8 cellular contexts compared by ENCODE assay signal in genomic region chr14:64510825-64511679, GRCh38. TPM values are rescaled to one million over a fixed set of nuclear protein-coding genes. Genes with fewer than 3 reads are reported as not detected.
DNase-seq lines count a peak whose midpoint lies in the region; ATAC-seq and TF ChIP-seq lines count a peak whose summit lies in the region.

No MANE protein-coding gene starts in this region.

- H3K4me3 Mint-ChIP-seq in activated naive CD8-positive, alpha-beta T cell: peak overlapping the region; percentile 65
- H3K4me3 Mint-ChIP-seq in glutamatergic neuron (ENCODE audit: unreplicated experiment): no peak overlapping the region

- no peak for ATAC-seq in HG02885 (IDR thresholded peaks at IDR 0.05; ENCODE audit: poor library complexity, unreplicated experiment)
- ATAC-seq in HG02610 (IDR thresholded peaks at IDR 0.05; ENCODE audit: unreplicated experiment): no peak

- peaks cover 86% of the 10 kb centered on the region for H3K4me1 Mint-ChIP-seq in activated naive CD8-positive, alpha-beta T cell (ENCODE audit: low read depth)
- H3K4me1 Mint-ChIP-seq in glutamatergic neuron (ENCODE audit: low read depth, unreplicated experiment): peaks cover 24% of the 10 kb centered on the region

- POLR2A ChIA-PET in GM10248 (lab: Yijun Ruan, JAX) (interaction anchor here (0.7 to 1.2 kb wide), 2 partner anchors 19 to 29 kb away, joined by 3 read pairs; partner anchors contain the start of gene HSPA2), SK-N-SH (lab: Yijun Ruan, JAX) (interaction anchor here (1.0 kb wide), 1 partner anchor 29 kb away, joined by 5 read pairs; the partner anchor contains the start of gene HSPA2)

- WGBS in SK-N-SH (ENCODE audit: low lambda C conversion rate): 26% methylated on average over 4 of the region's 4 CpGs

- intact Hi-C loops in posterior cingulate gyrus (cut with DNase I): loop anchor here (2.0 kb wide), 1 partner anchor 170 kb away; no protein-coding TSS in a partner anchor

- H4K20me1 ChIP-seq in SK-N-SH (ENCODE audit: insufficient read depth): peaks cover 92% of the 10 kb centered on the region

- TF ChIP-seq EP300 in SK-N-SH (IDR thresholded peaks at IDR 0.05; ENCODE audit: borderline replicate concordance in 1 of 2, low read depth in 1 of 2, low read length in 1 of 2): no peak

- no peak overlapping the region for H3K9ac ChIP-seq in SK-N-SH

- H3K36me3 Mint-ChIP-seq in activated naive CD8-positive, alpha-beta T cell: no peaks in the 10 kb centered on the region
- H3K36me3 Mint-ChIP-seq in glutamatergic neuron (ENCODE audit: unreplicated experiment): no peaks in the 10 kb centered on the region

- peak; percentile 89 for TF ChIP-seq CTCF in GM10248 (IDR thresholded peaks at IDR 0.05; ENCODE audit: control extremely low read depth, extremely low read depth, low read depth, missing control alignments)
- peak; percentile 94 for TF ChIP-seq CTCF in SK-N-SH (IDR thresholded peaks at IDR 0.05)
- TF ChIP-seq CTCF in glutamatergic neuron (IDR thresholded peaks at IDR 0.05; ENCODE audit: partially characterized antibody, unreplicated experiment): peak; percentile 92

- no peak overlapping the region for H3K4me2 ChIP-seq in SK-N-SH

- H3F3A ChIP-seq in SK-N-SH (replicated peaks; ENCODE audit: insufficient read depth): peaks cover 5% of the 10 kb centered on the region

- TF ChIP-seq RAD21 in SK-N-SH (IDR thresholded peaks at IDR 0.05; ENCODE audit: low read length): peak; percentile 72

- DNase-seq in GM10248 (ENCODE audit: extremely low spot score) (peak; percentile 31), NCI-H1048 (lab: John Stamatoyannopoulos, UW) (peak; percentile 2), SK-N-SH (peak; percentile 58), glutamatergic neuron (peak; percentile 63), posterior cingulate gyrus (peak in 6 of 10 donors; percentile 17 to 87 (median 64))

- H3K4me1 ChIP-seq in SK-N-SH (ENCODE audit: control insufficient read depth in 1 of 2, insufficient read depth in 2 of 2, low read depth in 1 of 2, low read length in 1 of 2): peaks cover 9 to 25% of the 10 kb centered on the region in 2 experiments; a peak in 3 of 4 replicates

- no peaks in the 10 kb centered on the region for H3K9me2 ChIP-seq in SK-N-SH

- H3K27me3 Mint-ChIP-seq in activated naive CD8-positive, alpha-beta T cell: no peaks in the 10 kb centered on the region
- H3K27me3 Mint-ChIP-seq in glutamatergic neuron (ENCODE audit: unreplicated experiment): no peaks in the 10 kb centered on the region

- peaks cover 100% of the 10 kb centered on the region for H3K79me2 ChIP-seq in SK-N-SH (ENCODE audit: insufficient read depth)

- no peaks in the 10 kb centered on the region for H3K27me3 ChIP-seq in SK-N-SH (ENCODE audit: insufficient read depth)

- CTCF ChIA-PET in GM10248 (lab: Yijun Ruan, JAX) (interaction anchor here (0.6 to 6.3 kb wide), 25 partner anchors 9 to 168 kb away, joined by 3 to 56 read pairs (median 5); partner anchors contain the start of genes HSPA2 and MTHFD1), SK-N-SH (lab: Yijun Ruan, JAX) (interaction anchor here (0.6 to 4.2 kb wide), 42 partner anchors 8 to 381 kb away, joined by 3 to 48 read pairs (median 6); partner anchors contain the start of gene AKAP5)

- H2AFZ ChIP-seq in SK-N-SH (ENCODE audit: low read depth): no peak overlapping the region

- peaks cover 5 to 13% of the 10 kb centered on the region in 2 experiments for H3K36me3 ChIP-seq in SK-N-SH (replicated peaks in 1 of 2; ENCODE audit: control insufficient read depth in 1 of 2, insufficient read depth in 2 of 2, low read length in 1 of 2)

- H3K4me3 ChIP-seq in SK-N-SH (ENCODE audit: low read depth in 2 of 2, low read length in 1 of 2): no peak overlapping the region; a peak in 1 of 4 replicates

- H3K9me3 Mint-ChIP-seq in activated naive CD8-positive, alpha-beta T cell (ENCODE audit: low read depth): no peaks in the 10 kb centered on the region
- no peaks in the 10 kb centered on the region for H3K9me3 Mint-ChIP-seq in glutamatergic neuron (ENCODE audit: unreplicated experiment)

- H3K9me3 ChIP-seq in SK-N-SH: no peaks in the 10 kb centered on the region

- H3K27ac ChIP-seq in SK-N-SH (ENCODE audit: low read depth in 2 of 2, low read length in 1 of 2): peak overlapping the region; percentile 10 to 53; a peak in 3 of 4 replicates

- peak overlapping the region; percentile 66 for H3K27ac Mint-ChIP-seq in activated naive CD8-positive, alpha-beta T cell
- H3K27ac Mint-ChIP-seq in glutamatergic neuron (ENCODE audit: unreplicated experiment): no peak overlapping the region

TF ChIP-seq in SK-N-SH, 30 proteins besides CTCF, POLR2A, EP300 and RAD21 (continues in another document):
- TF ChIP-seq GABPA (IDR thresholded peaks at IDR 0.05; ENCODE audit: low read depth) (no peak), PBX3 (IDR thresholded peaks at IDR 0.05) (no peak), ZBTB33 (IDR thresholded peaks at IDR 0.05; ENCODE audit: borderline replicate concordance, low read depth) (no peak), MEF2A (IDR thresholded peaks at IDR 0.05; ENCODE audit: borderline replicate concordance, low read depth) (no peak), SIN3A (IDR thresholded peaks at IDR 0.05; ENCODE audit: borderline replicate concordance, low read depth, low read length) (no peak), SMC3 (IDR thresholded peaks at IDR 0.05; ENCODE audit: low read depth, low read length) (peak; percentile 66), NFIC (IDR thresholded peaks at IDR 0.05; ENCODE audit: borderline replicate concordance) (no peak), RFX5 (IDR thresholded peaks at IDR 0.05; ENCODE audit: low read length) (0 out of 2 replicates have a peak, but pooled peaks have one; percentile 25), CHD2 (IDR thresholded peaks at IDR 0.05; ENCODE audit: low read length, partially characterized antibody) (no peak), JUND (IDR thresholded peaks at IDR 0.05) (no peak), RCOR1 (IDR thresholded peaks at IDR 0.05; ENCODE audit: low read length) (no peak), TCF12 (IDR thresholded peaks at IDR 0.05) (no peak), POLR2AphosphoS5 (IDR thresholded peaks at IDR 0.05; ENCODE audit: low read depth, low read length) (no peak), ELF1 (IDR thresholded peaks at IDR 0.05) (no peak), MXI1 (IDR thresholded peaks at IDR 0.05; ENCODE audit: low read depth, low read length) (peak; percentile 79), FOXJ3 (CRISPR knock-in tag; IDR thresholded peaks at IDR 0.05) (no peak), USF2 (IDR thresholded peaks at IDR 0.05; ENCODE audit: borderline replicate concordance, low read depth, low read length) (no peak)

RNA-seq across cellular contexts. Expression of gene ZBTB1, which starts 6.5 kb away (rescaled TPM):
- polyA plus RNA-seq in SK-N-SH (2012; rRNA removed): 12.7 and 16.4 TPM in 2 replicates
- polyA plus RNA-seq in SK-N-SH (2012; cell fraction: cytosol; rRNA removed): 16.9 and 19.7 TPM in 2 replicates
- 22.8 and 45.7 TPM in 2 replicates for polyA plus RNA-seq in SK-N-SH (2012; cell fraction: nucleus; rRNA removed)
- 16.6 TPM for total RNA-seq in glutamatergic neuron (ENCODE audit: unreplicated experiment)

RNA-seq across cellular contexts. Expression of gene ZBTB25, which starts 7.4 kb away (rescaled TPM):
- 4.5 and 5.7 TPM in 2 replicates for polyA plus RNA-seq in SK-N-SH (2012; rRNA removed)
- polyA plus RNA-seq in SK-N-SH (2012; cell fraction: cytosol; rRNA removed): 3.3 and 3.4 TPM in 2 replicates
- 11.6 and 18.8 TPM in 2 replicates for polyA plus RNA-seq in SK-N-SH (2012; cell fraction: nucleus; rRNA removed)
- 9.4 TPM for total RNA-seq in glutamatergic neuron (ENCODE audit: unreplicated experiment)

RNA-seq across cellular contexts. Expression of gene HSPA2, which starts 29.5 kb away (rescaled TPM):
- 13.9 and 20.8 TPM in 2 replicates for polyA plus RNA-seq in SK-N-SH (2012; rRNA removed)
- polyA plus RNA-seq in SK-N-SH (2012; cell fraction: cytosol; rRNA removed): 9.4 and 12.4 TPM in 2 replicates
- 11.4 and 14.2 TPM in 2 replicates for polyA plus RNA-seq in SK-N-SH (2012; cell fraction: nucleus; rRNA removed)
- total RNA-seq in glutamatergic neuron (ENCODE audit: unreplicated experiment): 23.9 TPM

RNA-seq across cellular contexts. Expression of gene PPP1R36, which starts 38.7 kb away (rescaled TPM):
- 0.08 and 0.15 TPM in 2 replicates for polyA plus RNA-seq in SK-N-SH (2012; rRNA removed)
- 0.12 and 0.14 TPM in 2 replicates for polyA plus RNA-seq in SK-N-SH (2012; cell fraction: cytosol; rRNA removed)
- 0.16 and 0.29 TPM in 2 replicates for polyA plus RNA-seq in SK-N-SH (2012; cell fraction: nucleus; rRNA removed)
- total RNA-seq in glutamatergic neuron (ENCODE audit: unreplicated experiment): 2.4 TPM

RNA-seq across cellular contexts. Expression of gene AKAP5, which starts 45.8 kb away (rescaled TPM):
- polyA plus RNA-seq in SK-N-SH (2012; rRNA removed): 0.28 and 0.36 TPM in 2 replicates
- polyA plus RNA-seq in SK-N-SH (2012; cell fraction: cytosol; rRNA removed): 0.54 and 0.55 TPM in 2 replicates
- polyA plus RNA-seq in SK-N-SH (2012; cell fraction: nucleus; rRNA removed): 0.18 and 0.31 TPM in 2 replicates
- 0.15 TPM for total RNA-seq in glutamatergic neuron (ENCODE audit: unreplicated experiment)

Comparison
In these comparisons a context has a peak if more than half of its experiments do, and no peak if none do; other contexts are left out.
1. DNase-seq: peak in every context shown above with its lines; median percentile 64 in posterior cingulate gyrus; 63 in glutamatergic neuron; 58 in SK-N-SH; 31 in GM10248; 2 in NCI-H1048.